9 cellular contexts compared by ENCODE assay signal in the genomic region with DNA sequence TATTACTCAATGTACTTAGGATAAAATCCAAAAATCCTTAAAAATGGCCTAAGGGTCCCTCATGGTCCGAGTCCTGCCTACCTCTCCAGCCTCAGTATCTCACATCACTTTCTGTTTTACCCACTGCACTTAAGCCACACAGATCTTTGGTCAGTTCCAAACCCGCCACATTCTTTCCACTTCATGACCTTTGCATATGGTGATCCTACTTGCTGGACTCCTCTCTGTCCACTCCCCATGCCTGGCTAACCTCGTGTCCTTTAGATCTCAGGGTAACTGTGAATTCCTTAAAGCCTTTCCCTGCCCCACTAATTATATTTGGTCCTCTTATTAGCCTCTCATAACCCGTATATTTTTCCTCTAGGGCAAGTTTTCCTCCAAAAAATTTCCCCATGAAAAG. TPM values are rescaled to one million over a fixed set of nuclear protein-coding genes. Genes with fewer than 3 reads are reported as not detected.
DNase-seq lines count a peak whose midpoint lies in the region; ATAC-seq, FAIRE-seq and TF ChIP-seq lines count a peak whose summit lies in the region.
"Had no signal": no experiment of that assay in that cellular context is flagged by ENCODE, and none has a peak within 500 bp of the region (broad histone marks: within the 10 kb centered on the region; RNA-seq: fewer than 3 reads in every experiment).

No MANE protein-coding gene starts in this region.

- no peaks in the 10 kb centered on the region for H3K9me3 ChIP-seq in heart left ventricle
- H3K9me3 ChIP-seq in kidney (ENCODE audit: control insufficient read depth in 1 of 2, low read length in 2 of 2), result no peaks in the 10 kb centered on the region

- peaks cover 25% of the 10 kb centered on the region for H3K4me1 Mint-ChIP-seq in activated T-helper 17 cell treated with anti-CD3 and anti-CD28 coated beads, Interleukin-2, amount 50 U/mL, for 72 hours
- peaks cover 18% of the 10 kb centered on the region for H3K4me1 Mint-ChIP-seq in type B pancreatic cell (ENCODE audit: unreplicated experiment)

- TF ChIP-seq POLR2A in heart left ventricle (IDR thresholded peaks at IDR 0.05), result no peak

- no peak for FAIRE-seq in kidney (lab: Jason Lieb, UNC)

- DNase-seq in heart left ventricle (no peak), left ventricle myocardium superior (no peak), kidney (no peak), type B pancreatic cell (ENCODE audit: extremely low spot score, unreplicated experiment) (no peak), DMS153 treated with DMSO at 0.1 percent for 48 hours (lab: John Stamatoyannopoulos, UW; ENCODE audit: unreplicated experiment) (no peak), NCI-H2081 (lab: John Stamatoyannopoulos, UW) (no peak)
- DNase-seq: NCI-H345 had no signal

- peaks cover 0 to 47% (median 32%) of the 10 kb centered on the region in 9 donors for H3K36me3 ChIP-seq in heart left ventricle
- H3K36me3 ChIP-seq in kidney (ENCODE audit: control insufficient read depth in 1 of 2, insufficient read depth in 2 of 2, low read length in 2 of 2), result peaks cover 9 to 17% of the 10 kb centered on the region in 2 donors

- no peaks in the 10 kb centered on the region for H3K27me3 Mint-ChIP-seq in activated T-helper 17 cell treated with anti-CD3 and anti-CD28 coated beads, Interleukin-2, amount 50 U/mL, for 72 hours
- H3K27me3 Mint-ChIP-seq in type B pancreatic cell, result no peaks in the 10 kb centered on the region

- H3K9ac ChIP-seq in kidney (ENCODE audit: low read length in 2 of 2), result peak overlapping the region in 1 of 2 donors; percentile 53

- H3K4me1 ChIP-seq in heart left ventricle, result peaks cover 0 to 39% (median 23%) of the 10 kb centered on the region in 12 donors
- H3K4me1 ChIP-seq in kidney (ENCODE audit: control insufficient read depth in 1 of 2, insufficient read depth in 1 of 2, low read depth in 1 of 2, low read length in 2 of 2), result peaks cover 6 to 8% of the 10 kb centered on the region in 2 donors

- no peaks in the 10 kb centered on the region for H3K27me3 ChIP-seq in heart left ventricle

- H3K4me3 Mint-ChIP-seq in activated T-helper 17 cell treated with anti-CD3 and anti-CD28 coated beads, Interleukin-2, amount 50 U/mL, for 72 hours, result peak overlapping the region; percentile 94
- H3K4me3 Mint-ChIP-seq in type B pancreatic cell, result peak overlapping the region; percentile 99

- H3K4me3 ChIP-seq in heart left ventricle (peak overlapping the region in 8 of 12 donors; percentile 73 to 96 (median 80)), kidney (ENCODE audit: low read length in 2 of 2) (peak overlapping the region; percentile 33 to 89)

- intact Hi-C loops in heart left ventricle (cut with DNase I) (loop anchor here in 5 of 10 donors (5.0 to 10.0 kb wide), 5 partner anchors 75 to 452 kb away; a partner anchor contains a TSS), left ventricle myocardium superior (cut with micrococcal nuclease) (no loop called here), kidney (cut with DNase I) (no loop called here)

- TF ChIP-seq CTCF in heart left ventricle (IDR thresholded peaks at IDR 0.05), result no peak
- TF ChIP-seq CTCF in kidney (IDR thresholded peaks at IDR 0.05; ENCODE audit: borderline replicate concordance, extremely low read depth, insufficient read depth), result no peak
- no peak for TF ChIP-seq CTCF in type B pancreatic cell (conservative IDR thresholded peaks at IDR 0.05)

- ATAC-seq in heart left ventricle (no peak), left ventricle myocardium superior (no peak), GM18498 (IDR thresholded peaks at IDR 0.05; ENCODE audit: unreplicated experiment) (no peak)
- ATAC-seq in activated T-helper 17 cell treated with anti-CD3 and anti-CD28 coated beads, Interleukin-2, amount 50 U/mL, for 72 hours (replicated peaks), result no peak

- no peak overlapping the region for H3K27ac ChIP-seq in heart left ventricle
- H3K27ac ChIP-seq in kidney (ENCODE audit: low read depth in 2 of 2, low read length in 2 of 2), result no peak overlapping the region

- H3K36me3 Mint-ChIP-seq in activated T-helper 17 cell treated with anti-CD3 and anti-CD28 coated beads, Interleukin-2, amount 50 U/mL, for 72 hours (ENCODE audit: low read depth), result no peaks in the 10 kb centered on the region
- H3K36me3 Mint-ChIP-seq in type B pancreatic cell, result peaks cover 15% of the 10 kb centered on the region

- no peaks in the 10 kb centered on the region for H3K9me3 Mint-ChIP-seq in activated T-helper 17 cell treated with anti-CD3 and anti-CD28 coated beads, Interleukin-2, amount 50 U/mL, for 72 hours
- H3K9me3 Mint-ChIP-seq in type B pancreatic cell, result no peaks in the 10 kb centered on the region

- 73 to 77% (median 76%) methylated on average over 4 of the region's 4 CpGs for whole genome bisulfite sequencing in heart left ventricle, 4 donors

- H3K27ac Mint-ChIP-seq in activated T-helper 17 cell treated with anti-CD3 and anti-CD28 coated beads, Interleukin-2, amount 50 U/mL, for 72 hours, result peak overlapping the region; percentile 93
- H3K27ac Mint-ChIP-seq in type B pancreatic cell, result peak overlapping the region; percentile 99

RNA-seq across cellular contexts. Expression of a gene that starts 1.2 kb away (rescaled TPM):
- 10 to 100 TPM in 8 of 9 donors, 1 to 10 TPM in 1; 9.4 to 19.7 (median 14.1) TPM for total RNA-seq in heart left ventricle
- 10 to 100 TPM; 10.6 to 12.9 TPM for polyA plus RNA-seq in heart left ventricle
- 13.8 TPM for total RNA-seq in left ventricle myocardium superior
- total RNA-seq in activated T-helper 17 cell treated with anti-CD3 and anti-CD28 coated beads, Interleukin-2, amount 50 U/mL, for 72 hours, result 10 to 100 TPM; 61.9 to 77.7 TPM
- total RNA-seq in kidney, result 39.3 TPM
- 6.8 TPM for polyA plus RNA-seq in kidney (ENCODE audit: insufficient read depth, low read depth, low replicate concordance)
- total RNA-seq in type B pancreatic cell (ENCODE audit: low replicate concordance), result 50.2 and 69.9 TPM in 2 replicates
